8 cellular contexts compared by ENCODE assay signal in genomic region chr10:119104653-119105024, GRCh38. TPM values are rescaled to one million over a fixed set of nuclear protein-coding genes. Genes with fewer than 3 reads are reported as not detected.
DNase-seq lines count a peak whose midpoint lies in the region; FAIRE-seq and TF ChIP-seq lines count a peak whose summit lies in the region.

No MANE protein-coding gene starts in this region.

- no peaks in the 10 kb centered on the region for H4K20me1 ChIP-seq in keratinocyte (ENCODE audit: control insufficient read depth, extremely low read depth, insufficient read depth, low read length)

- H3K27ac ChIP-seq in HUES48 (ENCODE audit: low read depth, low read length) (no peak overlapping the region), keratinocyte (ENCODE audit: control insufficient read depth, insufficient read depth, low read length) (peak overlapping the region; percentile 63)

- FAIRE-seq in keratinocyte (lab: Jason Lieb, UNC) = no peak

- H3K9ac ChIP-seq in HUES48 (ENCODE audit: low read depth, low read length) (peak overlapping the region; percentile 57; the same call in 1 of the 2 replicates), keratinocyte (ENCODE audit: control insufficient read depth, extremely low read depth, insufficient read depth, low read length) (peak overlapping the region; percentile 86)

- no peak for TF ChIP-seq CTCF in GM12875 (IDR thresholded peaks at IDR 0.05; ENCODE audit: borderline replicate concordance, insufficient read depth, low read depth, low read length)
- TF ChIP-seq CTCF in keratinocyte (optimal IDR thresholded peaks at IDR 0.05 in 1 of 3, IDR thresholded peaks at IDR 0.05 in 1 of 3, conservative IDR thresholded peaks at IDR 0.05 in 1 of 3; ENCODE audit: extremely low read depth in 1 of 3, insufficient read depth in 2 of 3, low read length in 3 of 3) = no peak

- H2AFZ ChIP-seq in keratinocyte (ENCODE audit: control insufficient read depth, low read length) = peak overlapping the region; percentile 44

- H3K27me3 ChIP-seq in HUES48 (ENCODE audit: control insufficient read depth, insufficient read depth, low read length) = no peaks in the 10 kb centered on the region
- H3K27me3 ChIP-seq in keratinocyte (ENCODE audit: control insufficient read depth, extremely low read depth, insufficient read depth, low read length) = no peaks in the 10 kb centered on the region

- H3K79me2 ChIP-seq in keratinocyte (ENCODE audit: control insufficient read depth, insufficient read depth, low read length) = peaks cover 19% of the 10 kb centered on the region

- no peaks in the 10 kb centered on the region for H3K4me1 ChIP-seq in HUES48 (ENCODE audit: control insufficient read depth, insufficient read depth, low read length)
- peaks cover 30% of the 10 kb centered on the region for H3K4me1 ChIP-seq in keratinocyte (ENCODE audit: control insufficient read depth, extremely low read depth, insufficient read depth, low read length)

- no peaks in the 10 kb centered on the region for H3K9me3 ChIP-seq in HUES48 (ENCODE audit: control insufficient read depth, insufficient read depth, low read length)
- no peaks in the 10 kb centered on the region for H3K9me3 ChIP-seq in keratinocyte (ENCODE audit: control insufficient read depth, low read depth, low read length)

- no peaks in the 10 kb centered on the region for H3K9me1 ChIP-seq in keratinocyte (ENCODE audit: control insufficient read depth, extremely low read depth, insufficient read depth, low read length)

- H3K4me3 ChIP-seq in GM12875 (ENCODE audit: low read depth, low read length) (peak overlapping the region; percentile 88), HUES48 (ENCODE audit: low read depth, low read length) (peak overlapping the region; percentile 85), keratinocyte (ENCODE audit: control insufficient read depth in 2 of 3, extremely low read depth in 1 of 3, insufficient read depth in 2 of 3, low read depth in 1 of 3, low read length in 3 of 3) (peak overlapping the region; percentile 77 to 88 (median 87))

- peaks cover 24% of the 10 kb centered on the region for H3K36me3 ChIP-seq in HUES48 (ENCODE audit: control insufficient read depth, insufficient read depth, low read length)
- H3K36me3 ChIP-seq in keratinocyte (ENCODE audit: control insufficient read depth in 2 of 2, extremely low read depth in 1 of 2, insufficient read depth in 2 of 2, low read length in 2 of 2) = peaks cover 0 to 2% of the 10 kb centered on the region in 2 experiments

- H3K4me2 ChIP-seq in keratinocyte (ENCODE audit: control insufficient read depth, extremely low read depth, insufficient read depth, low read depth, low read length) = peak overlapping the region; percentile 97

- dilution Hi-C loops in keratinocyte (cut with MboI; ENCODE audit: extremely low pct_ligation_motif_present, low sequenced_read_pairs) = no loop called here

- peak; percentile 33 for DNase-seq in amniotic epithelial cell (ENCODE audit: low read depth)
- DNase-seq in keratinocyte (ENCODE audit: low read depth, low spot score) = no peak
- peak; percentile 42 for DNase-seq in stimulated activated CD8-positive, alpha-beta memory T cell treated with anti-CD3 and anti-CD28 coated beads, Interleukin-4, amount 100 ng/mL, for 48 hours
- no peak for DNase-seq in OCI-M2 (lab: John Stamatoyannopoulos, UW; ENCODE audit: unreplicated experiment)
- DNase-seq in NCI-H524 treated with DMSO at 0.1 percent for 48 hours (lab: John Stamatoyannopoulos, UW) = no peak
- no peak for DNase-seq in CD1c-positive myeloid dendritic cell (ENCODE audit: extremely low spot score)

RNA-seq across cellular contexts. Expression of gene DENND10, which starts 0.7 kb away (rescaled TPM):
- polyA plus RNA-seq in keratinocyte = 74.0 to 80.4 TPM (median 76.5 TPM) in 3 replicates
- polyA plus RNA-seq in keratinocyte (2011; ENCODE audit: low read depth) = 26.9 TPM
- polyA plus RNA-seq in keratinocyte (2011; cell fraction: cytosol; rRNA removed) = 70.3 and 101 TPM in 2 replicates
- 59.6 and 64.7 TPM in 2 replicates for polyA plus RNA-seq in keratinocyte (2011; cell fraction: nucleus; rRNA removed)
- 44.6 and 47.0 TPM in 2 replicates for polyA plus RNA-seq in keratinocyte (2012; ENCODE audit: low replicate concordance)
- 22.2 to 53.3 TPM (median 51.0 TPM) in 3 replicates for polyA minus RNA-seq in keratinocyte
- 67.1 TPM for polyA minus RNA-seq in keratinocyte (2011; cell fraction: cytosol; rRNA and poly(A)+ RNA removed)
- polyA minus RNA-seq in keratinocyte (2011; cell fraction: nucleus; rRNA and poly(A)+ RNA removed) = 30.6 and 35.4 TPM in 2 replicates

RNA-seq across cellular contexts. Expression of gene EIF3A, which starts 24.0 kb away (rescaled TPM):
- polyA plus RNA-seq in keratinocyte = 42.9 to 84.4 TPM (median 52.4 TPM) in 3 replicates
- polyA plus RNA-seq in keratinocyte (2011; ENCODE audit: low read depth) = 244 TPM
- 58.6 and 74.4 TPM in 2 replicates for polyA plus RNA-seq in keratinocyte (2011; cell fraction: cytosol; rRNA removed)
- 130 and 149 TPM in 2 replicates for polyA plus RNA-seq in keratinocyte (2011; cell fraction: nucleus; rRNA removed)
- polyA plus RNA-seq in keratinocyte (2012; ENCODE audit: low replicate concordance) = 95.7 and 166 TPM in 2 replicates
- polyA minus RNA-seq in keratinocyte = 50.3 to 107 TPM (median 52.3 TPM) in 3 replicates
- 47.8 TPM for polyA minus RNA-seq in keratinocyte (2011; cell fraction: cytosol; rRNA and poly(A)+ RNA removed)
- polyA minus RNA-seq in keratinocyte (2011; cell fraction: nucleus; rRNA and poly(A)+ RNA removed) = 80.9 and 164 TPM in 2 replicates

Comparison
In these comparisons a context has a peak if more than half of its experiments do, and no peak if none do; other contexts are left out.
1. DNase-seq: peak in amniotic epithelial cell (single experiment) and stimulated activated CD8-positive, alpha-beta memory T cell treated with anti-CD3 and anti-CD28 coated beads, Interleukin-4, amount 100 ng/mL, for 48 hours (single experiment); none in keratinocyte (single experiment), OCI-M2 (single experiment), NCI-H524 treated with DMSO at 0.1 percent for 48 hours (single experiment) and CD1c-positive myeloid dendritic cell (single experiment).
2. Peak in every context shown above with its lines, with median percentiles within 50 percentile points of each other: H3K4me3 ChIP-seq.